1 cellular context compared by ENCODE assay signal in the genomic region with DNA sequence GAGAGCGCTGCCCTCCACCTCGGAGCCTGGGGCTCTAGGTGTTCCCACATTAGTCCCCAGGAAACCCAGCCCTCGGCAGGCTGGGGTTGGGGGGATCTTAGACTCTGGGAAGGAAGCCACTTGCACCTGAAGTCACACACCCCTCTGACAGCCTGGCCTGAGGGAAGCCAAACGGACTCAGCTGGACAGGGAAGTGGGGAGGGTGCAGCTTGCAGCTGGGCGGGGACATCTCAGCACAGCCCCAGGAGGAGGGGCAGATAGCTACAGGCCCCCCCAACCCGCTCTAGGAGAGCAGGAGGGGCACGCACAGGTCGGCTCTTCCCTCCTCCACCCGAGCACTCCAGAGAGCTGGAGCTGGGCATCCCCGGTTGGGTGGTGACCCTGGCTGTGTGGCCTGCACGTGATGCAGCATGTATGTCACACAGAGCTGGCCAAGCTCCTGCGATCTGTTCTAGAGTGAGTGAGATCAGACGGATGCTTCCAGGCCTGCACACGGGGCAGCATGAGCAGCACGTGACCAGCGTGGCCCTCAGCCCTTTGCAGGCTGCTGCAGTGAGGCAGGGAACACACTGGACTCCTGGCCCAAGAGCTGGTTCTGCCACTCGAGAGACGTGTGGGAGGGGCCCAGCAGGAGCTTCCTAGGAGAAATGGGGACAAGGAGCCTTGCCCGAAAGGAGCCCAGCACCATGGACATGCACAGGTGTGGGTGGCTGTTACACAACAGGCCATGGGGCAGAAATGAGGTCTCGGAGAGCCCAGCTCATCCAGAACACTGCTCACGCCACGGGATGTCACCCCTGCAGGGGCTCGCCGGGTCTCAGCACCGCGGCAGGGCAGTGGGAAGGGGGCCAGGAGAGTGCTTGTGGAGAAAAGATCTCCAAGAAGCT.
TF ChIP-seq lines count a peak whose summit lies in the region.

No MANE protein-coding gene starts in this region.

TF ChIP-seq in GM12878, 131 proteins besides CTCF, POLR2A, EP300 and RAD21 (continued from another document):
- TF ChIP-seq, protein P1, sequence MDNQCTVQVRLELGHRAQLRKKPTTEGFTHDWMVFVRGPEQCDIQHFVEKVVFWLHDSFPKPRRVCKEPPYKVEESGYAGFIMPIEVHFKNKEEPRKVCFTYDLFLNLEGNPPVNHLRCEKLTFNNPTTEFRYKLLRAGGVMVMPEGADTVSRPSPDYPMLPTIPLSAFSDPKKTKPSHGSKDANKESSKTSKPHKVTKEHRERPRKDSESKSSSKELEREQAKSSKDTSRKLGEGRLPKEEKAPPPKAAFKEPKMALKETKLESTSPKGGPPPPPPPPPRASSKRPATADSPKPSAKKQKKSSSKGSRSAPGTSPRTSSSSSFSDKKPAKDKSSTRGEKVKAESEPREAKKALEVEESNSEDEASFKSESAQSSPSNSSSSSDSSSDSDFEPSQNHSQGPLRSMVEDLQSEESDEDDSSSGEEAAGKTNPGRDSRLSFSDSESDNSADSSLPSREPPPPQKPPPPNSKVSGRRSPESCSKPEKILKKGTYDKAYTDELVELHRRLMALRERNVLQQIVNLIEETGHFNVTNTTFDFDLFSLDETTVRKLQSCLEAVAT (IDR thresholded peaks at IDR 0.05): no peak
- TF ChIP-seq, protein P2, sequence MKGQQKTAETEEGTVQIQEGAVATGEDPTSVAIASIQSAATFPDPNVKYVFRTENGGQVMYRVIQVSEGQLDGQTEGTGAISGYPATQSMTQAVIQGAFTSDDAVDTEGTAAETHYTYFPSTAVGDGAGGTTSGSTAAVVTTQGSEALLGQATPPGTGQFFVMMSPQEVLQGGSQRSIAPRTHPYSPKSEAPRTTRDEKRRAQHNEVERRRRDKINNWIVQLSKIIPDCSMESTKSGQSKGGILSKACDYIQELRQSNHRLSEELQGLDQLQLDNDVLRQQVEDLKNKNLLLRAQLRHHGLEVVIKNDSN (IDR thresholded peaks at IDR 0.05; ENCODE audit: borderline replicate concordance, extremely low read length, insufficient read depth, low read depth, low read length): peak; percentile 38
